In the genomic region with DNA sequence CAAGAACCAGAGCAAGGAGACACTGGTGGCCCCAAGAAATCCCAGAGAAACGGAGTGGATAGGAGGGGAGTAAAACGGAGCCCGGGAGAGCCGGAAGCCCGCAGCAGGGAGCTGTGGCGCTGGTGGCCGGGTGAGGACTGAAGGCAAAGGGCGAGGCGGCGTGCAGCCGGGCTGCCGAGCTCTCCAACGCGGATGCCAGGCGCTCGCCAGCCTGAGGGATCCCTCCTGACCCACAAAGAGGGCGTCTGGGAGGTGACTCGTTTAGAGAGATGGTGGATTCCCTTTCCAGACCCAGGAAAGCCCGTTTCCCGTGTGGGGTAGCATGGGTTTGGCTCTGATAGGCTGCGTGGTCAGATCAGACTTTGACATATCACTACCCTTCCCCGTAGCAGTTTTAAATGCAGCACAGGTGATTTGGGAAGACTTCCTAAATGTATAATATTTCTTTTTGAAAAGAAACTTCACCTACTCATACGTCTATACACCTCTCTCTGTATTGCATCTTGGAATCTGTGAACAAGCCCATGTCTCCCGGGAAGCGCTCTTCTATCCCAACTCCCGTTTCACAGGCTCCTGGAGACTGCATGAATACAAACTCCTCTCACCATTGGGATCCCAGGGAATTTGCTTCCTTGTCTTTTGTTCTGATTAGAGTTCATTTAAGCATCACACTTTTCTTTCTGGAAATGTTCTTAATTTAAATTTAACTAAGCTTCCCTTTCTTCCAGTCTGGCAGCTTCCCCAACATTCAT, we compare ENCODE assay signal across 8 cellular contexts.
DNase-seq lines count a peak whose midpoint lies in the region; FAIRE-seq and TF ChIP-seq lines count a peak whose summit lies in the region.

No MANE protein-coding gene starts in this region.

- in situ Hi-C loops in GM23248 (cut with MboI) = loop anchor here (10.0 kb wide), 1 partner anchor 145 kb away; no protein-coding TSS in a partner anchor

- TF ChIP-seq CTCF in breast epithelium (IDR thresholded peaks at IDR 0.05) = no peak

- H3K4me3 ChIP-seq in BLaER1 = peak overlapping the region; percentile 70
- H3K4me3 ChIP-seq in GM23248 = peak overlapping the region; percentile 97
- H3K4me3 ChIP-seq in breast epithelium = peak overlapping the region; percentile 67 to 83 (median 71)

- H3K79me2 ChIP-seq in GM23248 (ENCODE audit: insufficient read depth) = peaks cover 72% of the 10 kb centered on the region

- peak overlapping the region; percentile 99 for H3K4me2 ChIP-seq in BLaER1
- peak overlapping the region; percentile 87 for H3K4me2 ChIP-seq in GM23248 (ENCODE audit: unreplicated experiment)

- H3K27me3 ChIP-seq in BLaER1 = peaks cover 53% of the 10 kb centered on the region
- H3K27me3 ChIP-seq in GM23248 (replicated peaks; ENCODE audit: insufficient read depth) = no peaks in the 10 kb centered on the region
- no peaks in the 10 kb centered on the region for H3K27me3 ChIP-seq in breast epithelium

- H3K9me3 ChIP-seq in BLaER1 (no peaks in the 10 kb centered on the region), GM23248 (ENCODE audit: low read depth) (no peaks in the 10 kb centered on the region), breast epithelium (no peaks in the 10 kb centered on the region)

- H3K36me3 ChIP-seq in BLaER1 (no peaks in the 10 kb centered on the region), GM23248 (ENCODE audit: low read depth) (peaks cover 4% of the 10 kb centered on the region), breast epithelium (no peaks in the 10 kb centered on the region)

- no peak for TF ChIP-seq POLR2A in breast epithelium (IDR thresholded peaks at IDR 0.05)

- H3F3A ChIP-seq in GM23248 (ENCODE audit: insufficient read depth) = peaks cover 35% of the 10 kb centered on the region

- WGBS in GM23248 (ENCODE audit: low coverage in 1 of 2, low lambda C conversion rate in 2 of 2, missing lambda C conversion rate in 2 of 2), 2 experiments = 3 to 4% methylated on average over 16 to 26 of the region's 26 CpGs

- H3K27ac ChIP-seq in BLaER1 (no peak overlapping the region), GM23248 (peak overlapping the region; percentile 68), breast epithelium (peak overlapping the region; percentile 71 to 87)

- intact Hi-C loops in breast epithelium (cut with DNase I; ENCODE audit: low total_unique reads) = no loop called here

- peak; percentile 70 for DNase-seq in GM23248
- peak; percentile 35 for DNase-seq in RCC 7860 (ENCODE audit: low spot score)
- no peak for DNase-seq in breast epithelium (ENCODE audit: low spot score in 2 of 2)
- DNase-seq in kidney tubule cell (ENCODE audit: low spot score) = peak; percentile 56
- peak; percentile 19 to 27 for DNase-seq in stimulated activated CD4-positive, alpha-beta T cell treated with anti-CD3 and anti-CD28 coated beads, Interleukin-4, amount 100 ng/mL, for 48 hours (ENCODE audit: low read depth in 2 of 2)
- DNase-seq in dedifferentiated amniotic fluid mesenchymal stem cell (ENCODE audit: extremely low spot score) = no peak
- no peak for DNase-seq in COR-L47 (lab: John Stamatoyannopoulos, UW)

- no peak overlapping the region for H2AFZ ChIP-seq in GM23248

- H3K4me1 ChIP-seq in BLaER1 = peaks cover 28% of the 10 kb centered on the region
- peaks cover 19% of the 10 kb centered on the region for H3K4me1 ChIP-seq in GM23248 (ENCODE audit: insufficient read depth)
- H3K4me1 ChIP-seq in breast epithelium = no peaks in the 10 kb centered on the region

- no peaks in the 10 kb centered on the region for H3K9me2 ChIP-seq in GM23248 (ENCODE audit: insufficient read depth)

- H3K9ac ChIP-seq in BLaER1 (no peak overlapping the region), GM23248 (peak overlapping the region; percentile 91)

- no peak for FAIRE-seq in RCC 7860 (lab: Jason Lieb, UNC)

- H4K20me1 ChIP-seq in BLaER1 (peaks cover 18% of the 10 kb centered on the region), GM23248 (ENCODE audit: insufficient read depth) (peaks cover 16% of the 10 kb centered on the region)

Comparison
In these comparisons a context has a peak if more than half of its experiments do, and no peak if none do; other contexts are left out.
1. DNase-seq: peak in GM23248 (single experiment), RCC 7860 (single experiment), kidney tubule cell (single experiment) and stimulated activated CD4-positive, alpha-beta T cell treated with anti-CD3 and anti-CD28 coated beads, Interleukin-4, amount 100 ng/mL, for 48 hours (2 of 2); none in breast epithelium (0 of 2), dedifferentiated amniotic fluid mesenchymal stem cell (single experiment) and COR-L47 (single experiment).
2. Peak in every context shown above with its lines, with median percentiles within 50 percentile points of each other: H3K4me3 ChIP-seq.